Comparison of ENCODE assay signal across 9 cellular contexts in the genomic region with DNA sequence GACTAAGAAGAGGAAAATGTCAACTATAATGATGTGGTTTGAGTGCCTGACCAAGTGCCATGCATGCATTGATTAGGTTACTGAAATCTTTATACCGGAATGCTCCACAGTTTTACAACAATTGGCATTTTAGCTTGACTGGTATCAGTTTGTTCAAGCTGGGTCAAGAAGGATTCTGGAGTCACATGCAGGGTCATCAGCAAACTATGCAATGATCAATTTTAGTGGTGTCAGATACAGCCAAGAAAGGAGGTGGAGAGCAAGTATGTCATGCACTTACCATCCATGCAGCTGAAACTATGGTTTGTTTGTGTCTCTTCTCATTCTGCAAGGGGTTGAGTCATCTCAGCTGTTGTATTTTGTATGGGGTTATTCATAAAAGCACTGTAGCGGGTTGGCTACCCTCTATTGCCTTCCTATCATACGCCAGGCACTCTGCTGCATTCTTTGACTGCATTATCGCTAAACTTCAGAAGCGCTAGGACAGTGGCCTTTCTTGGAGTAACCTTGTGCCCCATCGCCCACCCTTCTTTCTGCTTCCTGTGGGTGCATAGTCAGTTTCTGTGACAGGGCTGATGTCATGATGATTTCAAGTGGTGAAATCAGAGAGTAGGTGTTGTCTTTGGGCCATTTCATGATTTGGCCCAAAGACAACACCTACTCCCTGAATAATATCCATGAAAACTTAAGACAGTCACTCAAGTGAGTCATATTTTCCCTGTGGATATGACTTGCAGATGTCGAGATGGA.
DNase-seq lines count a peak whose midpoint lies in the region; ATAC-seq and TF ChIP-seq lines count a peak whose summit lies in the region.
"Had no signal": no experiment of that assay in that cellular context is flagged by ENCODE, and none has a peak within 500 bp of the region (broad histone marks: within the 10 kb centered on the region; RNA-seq: fewer than 3 reads in every experiment).

No MANE protein-coding gene starts in this region.

- H3K36me3 ChIP-seq in gastroesophageal sphincter = no peaks in the 10 kb centered on the region
- no peaks in the 10 kb centered on the region for H3K36me3 ChIP-seq in suprapubic skin
- H3K36me3 ChIP-seq: colonic mucosa had no signal

- TF ChIP-seq CTCF in gastroesophageal sphincter (IDR thresholded peaks at IDR 0.05) (no peak), suprapubic skin (IDR thresholded peaks at IDR 0.05) (no peak)

- POLR2A ChIA-PET in activated CD8-positive, alpha-beta T cell treated with anti-CD3 and anti-CD28 coated beads, Interleukin-2, amount 10 ng/mL, durations not matched to agents 7 days and 5 days (lab: Charles Lee) = no interaction called here

- no peaks in the 10 kb centered on the region for H3K9me3 Mint-ChIP-seq in activated naive CD4-positive, alpha-beta T cell treated with anti-CD3 and anti-CD28 coated beads, Interleukin-2, amount 50 U/mL, for 72 hours
- H3K9me3 Mint-ChIP-seq in activated CD8-positive, alpha-beta T cell treated with anti-CD3 and anti-CD28 coated beads, Interleukin-2, amount 10 ng/mL, durations not matched to agents 7 days and 5 days (ENCODE audit: insufficient read depth) = no peaks in the 10 kb centered on the region

- H3K27me3 ChIP-seq in gastroesophageal sphincter (no peaks in the 10 kb centered on the region), suprapubic skin (no peaks in the 10 kb centered on the region)
- H3K27me3 ChIP-seq: colonic mucosa had no signal

- peak overlapping the region in 1 of 2 donors; percentile 90 for H3K27ac Mint-ChIP-seq in activated naive CD4-positive, alpha-beta T cell treated with anti-CD3 and anti-CD28 coated beads, Interleukin-2, amount 50 U/mL, for 72 hours
- peak overlapping the region; percentile 41 for H3K27ac Mint-ChIP-seq in activated CD8-positive, alpha-beta T cell treated with anti-CD3 and anti-CD28 coated beads, Interleukin-2, amount 10 ng/mL, durations not matched to agents 7 days and 5 days

- DNase-seq in activated naive CD4-positive, alpha-beta T cell treated with anti-CD3 and anti-CD28 coated beads, Interleukin-2, amount 50 U/mL, for 72 hours (ENCODE audit: low spot score in 2 of 2) = peak in 1 of 2 donors; percentile 41
- DNase-seq in activated naive CD4-positive, alpha-beta T cell (lab: John Stamatoyannopoulos, UW) = no peak
- DNase-seq in activated CD8-positive, alpha-beta T cell treated with anti-CD3 and anti-CD28 coated beads, Interleukin-2, amount 10 ng/mL, durations not matched to agents 7 days and 5 days = peak; percentile 51
- DNase-seq in suprapubic skin (ENCODE audit: low spot score in 2 of 2) (peak in 1 of 2 donors; percentile 58), HUDEP-2 (lab: John Stamatoyannopoulos, UW; ENCODE audit: unreplicated experiment in 76 of 76) (no peak)
- DNase-seq: colonic mucosa had no signal

- H3K27ac ChIP-seq in gastroesophageal sphincter (peak overlapping the region in 3 of 4 donors; percentile 6 to 46 (median 35)), suprapubic skin (peak overlapping the region; percentile 48)
- H3K27ac ChIP-seq: colonic mucosa had no signal

- TF ChIP-seq POLR2A in gastroesophageal sphincter (IDR thresholded peaks at IDR 0.05) = no peak
- no peak for TF ChIP-seq POLR2A in suprapubic skin (IDR thresholded peaks at IDR 0.05)

- ATAC-seq in activated naive CD4-positive, alpha-beta T cell treated with anti-CD3 and anti-CD28 coated beads, Interleukin-2, amount 50 U/mL, for 72 hours = peak; percentile 76 to 93
- peak; percentile 47 for ATAC-seq in activated CD8-positive, alpha-beta T cell treated with anti-CD3 and anti-CD28 coated beads, Interleukin-2, amount 10 ng/mL, durations not matched to agents 7 days and 5 days
- ATAC-seq in gastroesophageal sphincter (peak; percentile 76), HG02885 (IDR thresholded peaks at IDR 0.05; ENCODE audit: poor library complexity, unreplicated experiment) (no peak), HG03442 (IDR thresholded peaks at IDR 0.05; ENCODE audit: unreplicated experiment) (no peak)

- H3K4me1 Mint-ChIP-seq in activated CD8-positive, alpha-beta T cell treated with anti-CD3 and anti-CD28 coated beads, Interleukin-2, amount 10 ng/mL, durations not matched to agents 7 days and 5 days (ENCODE audit: low read depth) = peaks cover 32% of the 10 kb centered on the region

- no peak overlapping the region for H3K4me3 ChIP-seq in gastroesophageal sphincter
- H3K4me3 ChIP-seq in suprapubic skin = no peak overlapping the region
- H3K4me3 ChIP-seq: colonic mucosa had no signal

- H3K9me3 ChIP-seq in gastroesophageal sphincter (no peaks in the 10 kb centered on the region), suprapubic skin (no peaks in the 10 kb centered on the region)
- H3K9me3 ChIP-seq: colonic mucosa had no signal

- CTCF ChIA-PET in activated CD8-positive, alpha-beta T cell treated with anti-CD3 and anti-CD28 coated beads, Interleukin-2, amount 10 ng/mL, durations not matched to agents 7 days and 5 days (lab: Charles Lee) = interaction anchor here (0.7 to 2.2 kb wide), 5 partner anchors 12 to 238 kb away, joined by 3 to 10 read pairs (median 3); no protein-coding TSS in a partner anchor

- H3K36me3 Mint-ChIP-seq in activated naive CD4-positive, alpha-beta T cell treated with anti-CD3 and anti-CD28 coated beads, Interleukin-2, amount 50 U/mL, for 72 hours = no peaks in the 10 kb centered on the region
- no peaks in the 10 kb centered on the region for H3K36me3 Mint-ChIP-seq in activated CD8-positive, alpha-beta T cell treated with anti-CD3 and anti-CD28 coated beads, Interleukin-2, amount 10 ng/mL, durations not matched to agents 7 days and 5 days (ENCODE audit: low read depth)

- TF ChIP-seq EP300 in gastroesophageal sphincter (IDR thresholded peaks at IDR 0.05) (no peak), suprapubic skin (IDR thresholded peaks at IDR 0.05) (no peak)

- WGBS in gastroesophageal sphincter (ENCODE audit: low coverage in 1 of 2), 2 donors = 54 to 81% methylated on average over 3 to 7 of the region's 7 CpGs
- WGBS in suprapubic skin = 71% methylated on average over 7 of the region's 7 CpGs

- H3K4me1 ChIP-seq in gastroesophageal sphincter = peaks cover 0 to 12% (median 5%) of the 10 kb centered on the region in 3 donors
- H3K4me1 ChIP-seq in suprapubic skin = peaks cover 6% of the 10 kb centered on the region
- H3K4me1 ChIP-seq: colonic mucosa had no signal

- peaks cover 4% of the 10 kb centered on the region for H3K27me3 Mint-ChIP-seq in activated CD8-positive, alpha-beta T cell treated with anti-CD3 and anti-CD28 coated beads, Interleukin-2, amount 10 ng/mL, durations not matched to agents 7 days and 5 days (ENCODE audit: low read depth)

- no peak overlapping the region for H3K4me3 Mint-ChIP-seq in activated CD8-positive, alpha-beta T cell treated with anti-CD3 and anti-CD28 coated beads, Interleukin-2, amount 10 ng/mL, durations not matched to agents 7 days and 5 days

Comparison
In these comparisons a context has a peak if more than half of its experiments do, and no peak if none do; other contexts are left out.
1. ATAC-seq: peak in activated naive CD4-positive, alpha-beta T cell treated with anti-CD3 and anti-CD28 coated beads, Interleukin-2, amount 50 U/mL, for 72 hours (2 of 2), activated CD8-positive, alpha-beta T cell treated with anti-CD3 and anti-CD28 coated beads, Interleukin-2, amount 10 ng/mL, durations not matched to agents 7 days and 5 days (single experiment) and gastroesophageal sphincter (single experiment); none in HG02885 (single experiment) and HG03442 (single experiment).